In genomic region chr18:36028859-36029258, GRCh38 we compare ENCODE assay signal across 2 cellular contexts.
TF ChIP-seq lines count a peak whose summit lies in the region.

No MANE protein-coding gene starts in this region.

TF ChIP-seq in SK-N-SH, 30 proteins besides CTCF, POLR2A, EP300 and RAD21 (continued from another document):
- TF ChIP-seq MXI1 (IDR thresholded peaks at IDR 0.05; ENCODE audit: low read depth, low read length), result no peak
- TF ChIP-seq MEF2A (IDR thresholded peaks at IDR 0.05; ENCODE audit: borderline replicate concordance, low read depth), result no peak
- TF ChIP-seq SMC3 (IDR thresholded peaks at IDR 0.05; ENCODE audit: low read depth, low read length), result no peak
- no peak for TF ChIP-seq IRF3 (IDR thresholded peaks at IDR 0.05; ENCODE audit: low read depth, low read length)
- TF ChIP-seq FOXM1 (IDR thresholded peaks at IDR 0.05; ENCODE audit: low read depth), result no peak
- TF ChIP-seq NRF1 (IDR thresholded peaks at IDR 0.05; ENCODE audit: low read depth, low read length), result no peak
- no peak for TF ChIP-seq USF2 (IDR thresholded peaks at IDR 0.05; ENCODE audit: borderline replicate concordance, low read depth, low read length)
- TF ChIP-seq TEAD4 (IDR thresholded peaks at IDR 0.05; ENCODE audit: borderline replicate concordance, insufficient read depth), result no peak
- no peak for TF ChIP-seq EZH2phosphoT487 (IDR thresholded peaks at IDR 0.05; ENCODE audit: borderline replicate concordance, low read depth)
- TF ChIP-seq USF1 (IDR thresholded peaks at IDR 0.05; ENCODE audit: borderline replicate concordance, low read depth), result no peak
- TF ChIP-seq NFIC (IDR thresholded peaks at IDR 0.05; ENCODE audit: borderline replicate concordance), result no peak
- TF ChIP-seq YY1 (IDR thresholded peaks at IDR 0.05; ENCODE audit: low read depth), result no peak
- TF ChIP-seq FOSL2 (IDR thresholded peaks at IDR 0.05; ENCODE audit: borderline replicate concordance, low read depth), result no peak
- TF ChIP-seq GATA2 (CRISPR knock-in tag; IDR thresholded peaks at IDR 0.05), result no peak

TF ChIP-seq in K562, 482 proteins besides CTCF, POLR2A, EP300 and RAD21:
- no peak for TF ChIP-seq MBD1 (CRISPR knock-in tag; IDR thresholded peaks at IDR 0.05)
- TF ChIP-seq TARDBP (IDR thresholded peaks at IDR 0.05), result no peak
- TF ChIP-seq DACH1 (IDR thresholded peaks at IDR 0.05; ENCODE audit: partially characterized antibody), result no peak
- TF ChIP-seq TAF15 (IDR thresholded peaks at IDR 0.05; ENCODE audit: low read depth, low read length), result no peak
- TF ChIP-seq PBX2 (CRISPR knock-in tag; IDR thresholded peaks at IDR 0.05; ENCODE audit: low read depth), result no peak
- TF ChIP-seq PBX2 (tag; conservative IDR thresholded peaks at IDR 0.05; ENCODE audit: low read depth), result peak; percentile 47
- peak; percentile 27; the same call in 1 of the 2 replicates for TF ChIP-seq BACH1 (tag; IDR thresholded peaks at IDR 0.05)
- TF ChIP-seq ZNF354B (CRISPR knock-in tag; IDR thresholded peaks at IDR 0.05), result no peak
- peak; percentile 66 for TF ChIP-seq MEIS2 (IDR thresholded peaks at IDR 0.05; ENCODE audit: partially characterized antibody)
- TF ChIP-seq ZNF76 (CRISPR knock-in tag; IDR thresholded peaks at IDR 0.05; ENCODE audit: borderline replicate concordance), result no peak
- TF ChIP-seq NUFIP1 (IDR thresholded peaks at IDR 0.05; ENCODE audit: partially characterized antibody), result no peak
